Comparison of ENCODE assay signal across 8 cellular contexts in genomic region chr9:33164138-33164809, GRCh38. TPM values are rescaled to one million over a fixed set of nuclear protein-coding genes. Genes with fewer than 3 reads are reported as not detected.
DNase-seq lines count a peak whose midpoint lies in the region; ATAC-seq and TF ChIP-seq lines count a peak whose summit lies in the region.

No MANE protein-coding gene starts in this region.

- H3K4me3 Mint-ChIP-seq in chondrocyte (ENCODE audit: unreplicated experiment): peak overlapping the region; percentile 51
- H3K4me3 Mint-ChIP-seq in nephron progenitor cell: peak overlapping the region; percentile 59

- H3K36me3 ChIP-seq in A673 (ENCODE audit: insufficient read depth, low read length, poor library complexity, severe bottlenecking): no peaks in the 10 kb centered on the region

- H3K36me3 Mint-ChIP-seq in chondrocyte (ENCODE audit: low read depth) (no peaks in the 10 kb centered on the region), nephron progenitor cell (ENCODE audit: low read depth) (no peaks in the 10 kb centered on the region)

- H3K9me3 Mint-ChIP-seq in chondrocyte (ENCODE audit: low read depth): no peaks in the 10 kb centered on the region
- no peaks in the 10 kb centered on the region for H3K9me3 Mint-ChIP-seq in nephron progenitor cell

- intact Hi-C loops in A673 (cut with micrococcal nuclease; ENCODE audit: unreplicated experiment): no loop called here

- no peaks in the 10 kb centered on the region for H3K9me3 ChIP-seq in A673 (ENCODE audit: low read depth, low read length, poor library complexity, severe bottlenecking)

- DNase-seq in A673 (ENCODE audit: low spot score) (no peak), chondrocyte (ENCODE audit: low spot score) (no peak), nephron progenitor cell (no peak), superior temporal gyrus (ENCODE audit: extremely low spot score) (no peak), NCI-H1048 (lab: John Stamatoyannopoulos, UW) (no peak), GM03348 (ENCODE audit: low spot score) (no peak)
- DNase-seq in Jurkat, Clone E6-1 (ENCODE audit: low read depth, low spot score): peak; percentile 63

- H3K4me1 Mint-ChIP-seq in chondrocyte (ENCODE audit: low read depth) (peaks cover 77% of the 10 kb centered on the region), nephron progenitor cell (peaks cover 91% of the 10 kb centered on the region)

- peak overlapping the region; percentile 95 for H3K4me3 ChIP-seq in A673 (ENCODE audit: low read depth, low read length, poor library complexity, severe bottlenecking)
- H3K4me3 ChIP-seq in Jurkat, Clone E6-1 (ENCODE audit: low read length): no peak overlapping the region

- CTCF ChIA-PET in A673 (lab: Charles Lee): no interaction called here

- peaks cover 71% of the 10 kb centered on the region for H3K4me1 ChIP-seq in A673 (ENCODE audit: insufficient read depth, low read length, poor library complexity, severe bottlenecking)

- H3K27ac ChIP-seq in A673 (ENCODE audit: low read depth, low read length, poor library complexity, severe bottlenecking): peak overlapping the region; percentile 9

- TF ChIP-seq CTCF in A673 (conservative IDR thresholded peaks at IDR 0.05; ENCODE audit: low read depth, low read length): no peak
- TF ChIP-seq CTCF in chondrocyte (IDR thresholded peaks at IDR 0.05): no peak
- no peak for TF ChIP-seq CTCF in nephron progenitor cell (IDR thresholded peaks at IDR 0.05)

- H3K27me3 ChIP-seq in A673 (replicated peaks; ENCODE audit: insufficient read depth, low read depth, low read length, poor library complexity): no peaks in the 10 kb centered on the region

- BruUV-seq in A673 (replicated peaks; lab: Mats Ljungman, UMichigan): no TSS peak

- H3K27ac Mint-ChIP-seq in chondrocyte (ENCODE audit: unreplicated experiment): peak overlapping the region; percentile 82
- H3K27ac Mint-ChIP-seq in nephron progenitor cell: peak overlapping the region; percentile 43

- H3K27me3 Mint-ChIP-seq in chondrocyte (ENCODE audit: low read depth) (no peaks in the 10 kb centered on the region), nephron progenitor cell (ENCODE audit: low read depth, poor library complexity) (peaks cover 2% of the 10 kb centered on the region)

- peak; percentile 18 for ATAC-seq in GM18868 (IDR thresholded peaks at IDR 0.05; ENCODE audit: unreplicated experiment)

- POLR2A ChIA-PET in A673 (lab: Charles Lee; ENCODE audit: low non-redundant PET): no interaction called here

RNA-seq across cellular contexts. Expression of gene B4GALT1, which starts 2.9 kb away (rescaled TPM):
- total RNA-seq in A673 (2021) (31.0 and 32.0 TPM in 2 replicates), chondrocyte (59.0 to 83.5 TPM (median 60.2 TPM) in 3 replicates)
- 15.4 TPM for polyA plus RNA-seq in Jurkat, Clone E6-1 (2012; ENCODE audit: insufficient read depth, insufficient read length)
